Comparison of ENCODE assay signal across 29 cellular contexts in the genomic region with DNA sequence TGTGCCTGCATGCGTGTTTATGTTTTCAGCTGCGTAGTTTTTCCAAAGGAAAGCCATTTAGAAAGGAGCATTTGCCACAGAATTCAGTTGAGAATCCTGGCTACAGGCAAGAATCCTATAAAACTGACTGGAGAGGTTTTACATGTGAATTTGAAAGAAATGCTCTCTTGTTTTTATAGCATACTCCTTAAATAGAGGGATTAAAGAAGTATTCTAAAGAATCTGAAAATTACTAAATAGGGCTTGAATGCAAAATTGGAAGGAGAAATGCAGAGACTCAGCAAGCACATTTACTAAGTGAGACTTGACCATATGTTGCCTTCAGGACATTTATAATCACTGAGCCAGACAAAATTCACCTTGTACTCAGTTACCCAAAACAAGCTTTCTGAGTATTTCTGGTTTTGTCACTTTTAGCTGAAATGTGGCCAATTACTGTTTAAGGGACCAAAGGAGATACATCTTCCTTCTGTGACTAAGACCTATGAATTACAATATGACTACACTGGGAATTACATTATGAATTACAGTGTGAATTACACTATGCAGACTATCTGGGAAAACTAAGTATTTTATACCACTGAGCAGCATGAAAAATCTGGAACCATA.
"Had no signal": no experiment of that assay in that cellular context is flagged by ENCODE, and none has a peak within 500 bp of the region (broad histone marks: within the 10 kb centered on the region; RNA-seq: fewer than 3 reads in every experiment).

No MANE protein-coding gene starts in this region.

- ATAC-seq: heart right ventricle; left colon; lower lobe of right lung; natural killer cell treated with Interleukin-12 subunit alpha and Interleukin-12 subunit beta and Interleukin-15 and Interleukin-18, amount 100 ng/mL, for 72 hours; pancreas; right lobe of liver; stimulated activated naive B cell treated with anti-CD40 and anti-IgM and Interleukin-4, amounts not matched to agents 10 μg/mL and 1 μg/mL and 100 μg/mL, for 72 hours; upper lobe of right lung had no signal

- DNase-seq: colonic mucosa; effector CD8-positive, alpha-beta T cell; endodermal cell; esophagus squamous epithelium; foreskin melanocyte; glutamatergic neuron; heart right ventricle; hippocampal formation; islet precursor cell; kidney glomerular epithelial cell; left colon; left ventricle myocardium inferior; lower lobe of right lung; pancreas; right lobe of liver; small intestine; stimulated activated CD4-positive, alpha-beta T cell treated with anti-CD3 and anti-CD28 coated beads, Interleukin-15, amount 100 ng/mL, for 24 hours; stimulated activated CD4-positive, alpha-beta T cell treated with anti-CD3 and anti-CD28 coated beads, Interleukin-2, amount 100 ng/mL, for 48 hours; stimulated activated naive B cell treated with anti-CD40 and anti-IgM and Interleukin-4, amounts not matched to agents 10 μg/mL and 1 μg/mL and 100 μg/mL, for 72 hours; transverse colon; upper lobe of right lung; uterus had no signal

- H3K36me3 ChIP-seq: colonic mucosa, esophagus squamous epithelium, heart right ventricle, left ventricle myocardium inferior, lower lobe of right lung, neutrophil, pancreas, right lobe of liver, suprapubic skin, transverse colon, upper lobe of right lung, uterus had no signal

- H3K36me3 Mint-ChIP-seq: natural killer cell treated with Interleukin-12 subunit alpha and Interleukin-12 subunit beta and Interleukin-15 and Interleukin-18, amount 100 ng/mL, for 72 hours; stimulated activated naive B cell treated with anti-CD40 and anti-IgM and Interleukin-4, amounts not matched to agents 10 μg/mL and 1 μg/mL and 100 μg/mL, for 72 hours had no signal

- H3K9me3 ChIP-seq: colonic mucosa, esophagus squamous epithelium, lower lobe of right lung, neutrophil, pancreas, right lobe of liver, suprapubic skin, transverse colon, upper lobe of right lung, uterus had no signal

- H3K27ac ChIP-seq: colonic mucosa, esophagus squamous epithelium, heart right ventricle, left ventricle myocardium inferior, lower lobe of right lung, neutrophil, pancreas, right lobe of liver, suprapubic skin, transverse colon, upper lobe of right lung, uterus had no signal

- H3K4me3 ChIP-seq: colonic mucosa, esophagus squamous epithelium, heart right ventricle, left ventricle myocardium inferior, lower lobe of right lung, pancreas, right lobe of liver, suprapubic skin, transverse colon, upper lobe of right lung, uterus had no signal

- H3K27me3 ChIP-seq: colonic mucosa, esophagus squamous epithelium, heart right ventricle, neutrophil, pancreas, right lobe of liver, suprapubic skin, transverse colon, upper lobe of right lung, uterus had no signal

- H3K4me1 ChIP-seq: colonic mucosa, esophagus squamous epithelium, left ventricle myocardium inferior, lower lobe of right lung, pancreas, right lobe of liver, suprapubic skin, transverse colon, upper lobe of right lung, uterus had no signal

- H3K27ac Mint-ChIP-seq: dendritic cell treated with granulocyte-macrophage colony-stimulating factor and Interleukin-4, amounts not matched to agents 40 ng/mL and 50 ng/mL, for 4 days; natural killer cell treated with Interleukin-12 subunit alpha and Interleukin-12 subunit beta and Interleukin-15 and Interleukin-18, amount 100 ng/mL, for 72 hours; progenitor cell of endocrine pancreas; stimulated activated naive B cell treated with anti-CD40 and anti-IgM and Interleukin-4, amounts not matched to agents 10 μg/mL and 1 μg/mL and 100 μg/mL, for 72 hours; stimulated activated naive CD8-positive, alpha-beta T cell treated with anti-CD3 and anti-CD28 coated beads, Interleukin-15, Interleukin-2, amounts not matched to agents 100 ng/mL and 50 ng/mL, for 24 hours had no signal

- H3K9me3 Mint-ChIP-seq: stimulated activated naive CD8-positive, alpha-beta T cell treated with anti-CD3 and anti-CD28 coated beads, Interleukin-15, Interleukin-2, amounts not matched to agents 100 ng/mL and 50 ng/mL, for 24 hours had no signal

- H3K27me3 Mint-ChIP-seq: dendritic cell treated with granulocyte-macrophage colony-stimulating factor and Interleukin-4, amounts not matched to agents 40 ng/mL and 50 ng/mL, for 4 days; natural killer cell treated with Interleukin-12 subunit alpha and Interleukin-12 subunit beta and Interleukin-15 and Interleukin-18, amount 100 ng/mL, for 72 hours; progenitor cell of endocrine pancreas; stimulated activated naive B cell treated with anti-CD40 and anti-IgM and Interleukin-4, amounts not matched to agents 10 μg/mL and 1 μg/mL and 100 μg/mL, for 72 hours; stimulated activated naive CD8-positive, alpha-beta T cell treated with anti-CD3 and anti-CD28 coated beads, Interleukin-15, Interleukin-2, amounts not matched to agents 100 ng/mL and 50 ng/mL, for 24 hours had no signal

- H3K4me1 Mint-ChIP-seq: endodermal cell; neural crest cell; stimulated activated naive B cell treated with anti-CD40 and anti-IgM and Interleukin-4, amounts not matched to agents 10 μg/mL and 1 μg/mL and 100 μg/mL, for 72 hours had no signal

- H3K4me3 Mint-ChIP-seq: dendritic cell treated with granulocyte-macrophage colony-stimulating factor and Interleukin-4, amounts not matched to agents 40 ng/mL and 50 ng/mL, for 4 days; endodermal cell; natural killer cell treated with Interleukin-12 subunit alpha and Interleukin-12 subunit beta and Interleukin-15 and Interleukin-18, amount 100 ng/mL, for 72 hours; neural crest cell; stimulated activated naive B cell treated with anti-CD40 and anti-IgM and Interleukin-4, amounts not matched to agents 10 μg/mL and 1 μg/mL and 100 μg/mL, for 72 hours; stimulated activated naive CD8-positive, alpha-beta T cell treated with anti-CD3 and anti-CD28 coated beads, Interleukin-15, Interleukin-2, amounts not matched to agents 100 ng/mL and 50 ng/mL, for 24 hours had no signal
